Comparison of ENCODE assay signal across 20 cellular contexts in genomic region chr10:131802156-131802915, GRCh38.
"Had no signal": no experiment of that assay in that cellular context is flagged by ENCODE, and none has a peak within 500 bp of the region (broad histone marks: within the 10 kb centered on the region; RNA-seq: fewer than 3 reads in every experiment).

No MANE protein-coding gene starts in this region.

- H3K27ac ChIP-seq: foreskin keratinocyte, hepatocyte, parathyroid adenoma, psoas muscle, skin epidermis, testis, tibial nerve had no signal

- H3K4me3 ChIP-seq: hepatocyte, psoas muscle, skin epidermis, testis, tibial nerve had no signal

- H3K4me1 Mint-ChIP-seq: natural killer cell; stimulated activated naive B cell treated with anti-CD40 and anti-IgM and Interleukin-4, amounts not matched to agents 10 μg/mL and 1 μg/mL and 100 μg/mL, for 72 hours; stimulated activated naive CD8-positive, alpha-beta T cell treated with anti-CD3 and anti-CD28 coated beads, Interleukin-15, amount 100 ng/mL, for 72 hours had no signal

- DNase-seq: erythroblast; foreskin keratinocyte; left colon; mammary epithelial cell; natural killer cell; nucleus accumbens; psoas muscle; stimulated activated CD4-positive, alpha-beta T cell treated with anti-CD3 and anti-CD28 coated beads, Interleukin-2, amount 100 ng/mL, for 24 hours; stimulated activated CD4-positive, alpha-beta T cell treated with anti-CD3 and anti-CD28 coated beads, Interleukin-4, amount 100 ng/mL, for 4 hours; stimulated activated naive B cell treated with anti-CD40 and anti-IgM and Interleukin-4, amounts not matched to agents 10 μg/mL and 1 μg/mL and 100 μg/mL, for 72 hours; stimulated activated naive CD8-positive, alpha-beta T cell treated with anti-CD3 and anti-CD28 coated beads, Interleukin-15, amount 100 ng/mL, for 72 hours; testis had no signal

- H3K9me3 ChIP-seq: testis had no signal

- H3K4me1 ChIP-seq: foreskin keratinocyte, parathyroid adenoma, psoas muscle, testis, tibial nerve had no signal

- FAIRE-seq: endothelial cell of umbilical vein had no signal

- H3K27ac Mint-ChIP-seq: dendritic cell treated with granulocyte-macrophage colony-stimulating factor and Interleukin-4, amounts not matched to agents 40 ng/mL and 50 ng/mL, for 4 days; natural killer cell; stimulated activated naive B cell treated with anti-CD40 and anti-IgM and Interleukin-4, amounts not matched to agents 10 μg/mL and 1 μg/mL and 100 μg/mL, for 72 hours; stimulated activated naive CD8-positive, alpha-beta T cell treated with anti-CD3 and anti-CD28 coated beads, Interleukin-15, amount 100 ng/mL, for 72 hours had no signal

- H3K9ac ChIP-seq: parathyroid adenoma had no signal

- H2AFZ ChIP-seq: hepatocyte, parathyroid adenoma had no signal

- H3K4me3 Mint-ChIP-seq: dendritic cell treated with granulocyte-macrophage colony-stimulating factor and Interleukin-4, amounts not matched to agents 40 ng/mL and 50 ng/mL, for 4 days; natural killer cell; neural crest cell; stimulated activated naive B cell treated with anti-CD40 and anti-IgM and Interleukin-4, amounts not matched to agents 10 μg/mL and 1 μg/mL and 100 μg/mL, for 72 hours; stimulated activated naive CD8-positive, alpha-beta T cell treated with anti-CD3 and anti-CD28 coated beads, Interleukin-15, amount 100 ng/mL, for 72 hours had no signal

- H3K79me2 ChIP-seq: hepatocyte, parathyroid adenoma had no signal

- H3K4me2 ChIP-seq: hepatocyte had no signal

- H3K36me3 ChIP-seq: tibial nerve had no signal

- H3K27me3 ChIP-seq: foreskin keratinocyte, hepatocyte, testis, tibial nerve had no signal

- H3K27me3 Mint-ChIP-seq: dendritic cell treated with granulocyte-macrophage colony-stimulating factor and Interleukin-4, amounts not matched to agents 40 ng/mL and 50 ng/mL, for 4 days; stimulated activated naive CD8-positive, alpha-beta T cell treated with anti-CD3 and anti-CD28 coated beads, Interleukin-15, amount 100 ng/mL, for 72 hours had no signal

- ATAC-seq: foreskin keratinocyte; left colon; natural killer cell; psoas muscle; sciatic nerve; stimulated activated naive B cell treated with anti-CD40 and anti-IgM and Interleukin-4, amounts not matched to agents 10 μg/mL and 1 μg/mL and 100 μg/mL, for 72 hours; stimulated activated naive CD8-positive, alpha-beta T cell treated with anti-CD3 and anti-CD28 coated beads, Interleukin-15, amount 100 ng/mL, for 72 hours had no signal
